ENCODE assay signal across 1 cellular context in genomic region chr6:26216886-26217713, GRCh38.
TF ChIP-seq lines count a peak whose summit lies in the region.

No MANE protein-coding gene starts in this region.

TF ChIP-seq in HepG2, 621 proteins besides CTCF, POLR2A, EP300 and RAD21 (continued from another document and continues in another):
- TF ChIP-seq, protein P1, sequence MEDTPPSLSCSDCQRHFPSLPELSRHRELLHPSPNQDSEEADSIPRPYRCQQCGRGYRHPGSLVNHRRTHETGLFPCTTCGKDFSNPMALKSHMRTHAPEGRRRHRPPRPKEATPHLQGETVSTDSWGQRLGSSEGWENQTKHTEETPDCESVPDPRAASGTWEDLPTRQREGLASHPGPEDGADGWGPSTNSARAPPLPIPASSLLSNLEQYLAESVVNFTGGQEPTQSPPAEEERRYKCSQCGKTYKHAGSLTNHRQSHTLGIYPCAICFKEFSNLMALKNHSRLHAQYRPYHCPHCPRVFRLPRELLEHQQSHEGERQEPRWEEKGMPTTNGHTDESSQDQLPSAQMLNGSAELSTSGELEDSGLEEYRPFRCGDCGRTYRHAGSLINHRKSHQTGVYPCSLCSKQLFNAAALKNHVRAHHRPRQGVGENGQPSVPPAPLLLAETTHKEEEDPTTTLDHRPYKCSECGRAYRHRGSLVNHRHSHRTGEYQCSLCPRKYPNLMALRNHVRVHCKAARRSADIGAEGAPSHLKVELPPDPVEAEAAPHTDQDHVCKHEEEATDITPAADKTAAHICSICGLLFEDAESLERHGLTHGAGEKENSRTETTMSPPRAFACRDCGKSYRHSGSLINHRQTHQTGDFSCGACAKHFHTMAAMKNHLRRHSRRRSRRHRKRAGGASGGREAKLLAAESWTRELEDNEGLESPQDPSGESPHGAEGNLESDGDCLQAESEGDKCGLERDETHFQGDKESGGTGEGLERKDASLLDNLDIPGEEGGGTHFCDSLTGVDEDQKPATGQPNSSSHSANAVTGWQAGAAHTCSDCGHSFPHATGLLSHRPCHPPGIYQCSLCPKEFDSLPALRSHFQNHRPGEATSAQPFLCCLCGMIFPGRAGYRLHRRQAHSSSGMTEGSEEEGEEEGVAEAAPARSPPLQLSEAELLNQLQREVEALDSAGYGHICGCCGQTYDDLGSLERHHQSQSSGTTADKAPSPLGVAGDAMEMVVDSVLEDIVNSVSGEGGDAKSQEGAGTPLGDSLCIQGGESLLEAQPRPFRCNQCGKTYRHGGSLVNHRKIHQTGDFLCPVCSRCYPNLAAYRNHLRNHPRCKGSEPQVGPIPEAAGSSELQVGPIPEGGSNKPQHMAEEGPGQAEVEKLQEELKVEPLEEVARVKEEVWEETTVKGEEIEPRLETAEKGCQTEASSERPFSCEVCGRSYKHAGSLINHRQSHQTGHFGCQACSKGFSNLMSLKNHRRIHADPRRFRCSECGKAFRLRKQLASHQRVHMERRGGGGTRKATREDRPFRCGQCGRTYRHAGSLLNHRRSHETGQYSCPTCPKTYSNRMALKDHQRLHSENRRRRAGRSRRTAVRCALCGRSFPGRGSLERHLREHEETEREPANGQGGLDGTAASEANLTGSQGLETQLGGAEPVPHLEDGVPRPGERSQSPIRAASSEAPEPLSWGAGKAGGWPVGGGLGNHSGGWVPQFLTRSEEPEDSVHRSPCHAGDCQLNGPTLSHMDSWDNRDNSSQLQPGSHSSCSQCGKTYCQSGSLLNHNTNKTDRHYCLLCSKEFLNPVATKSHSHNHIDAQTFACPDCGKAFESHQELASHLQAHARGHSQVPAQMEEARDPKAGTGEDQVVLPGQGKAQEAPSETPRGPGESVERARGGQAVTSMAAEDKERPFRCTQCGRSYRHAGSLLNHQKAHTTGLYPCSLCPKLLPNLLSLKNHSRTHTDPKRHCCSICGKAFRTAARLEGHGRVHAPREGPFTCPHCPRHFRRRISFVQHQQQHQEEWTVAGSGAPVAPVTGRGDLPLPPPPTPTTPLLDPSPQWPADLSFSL (CRISPR knock-in tag; IDR thresholded peaks at IDR 0.05) = no peak
- TF ChIP-seq MTA1 (CRISPR knock-in tag; IDR thresholded peaks at IDR 0.05; ENCODE audit: borderline replicate concordance) = no peak
- no peak; the same call in 1 of the 2 replicates for TF ChIP-seq NAIF1 (CRISPR knock-in tag; IDR thresholded peaks at IDR 0.05; ENCODE audit: borderline replicate concordance)
- peak; percentile 81; the same call in 1 of the 2 replicates for TF ChIP-seq KDM5B (CRISPR knock-in tag; IDR thresholded peaks at IDR 0.05; ENCODE audit: borderline replicate concordance)
- TF ChIP-seq NFRKB (IDR thresholded peaks at IDR 0.05) = no peak
- TF ChIP-seq, protein P2, sequence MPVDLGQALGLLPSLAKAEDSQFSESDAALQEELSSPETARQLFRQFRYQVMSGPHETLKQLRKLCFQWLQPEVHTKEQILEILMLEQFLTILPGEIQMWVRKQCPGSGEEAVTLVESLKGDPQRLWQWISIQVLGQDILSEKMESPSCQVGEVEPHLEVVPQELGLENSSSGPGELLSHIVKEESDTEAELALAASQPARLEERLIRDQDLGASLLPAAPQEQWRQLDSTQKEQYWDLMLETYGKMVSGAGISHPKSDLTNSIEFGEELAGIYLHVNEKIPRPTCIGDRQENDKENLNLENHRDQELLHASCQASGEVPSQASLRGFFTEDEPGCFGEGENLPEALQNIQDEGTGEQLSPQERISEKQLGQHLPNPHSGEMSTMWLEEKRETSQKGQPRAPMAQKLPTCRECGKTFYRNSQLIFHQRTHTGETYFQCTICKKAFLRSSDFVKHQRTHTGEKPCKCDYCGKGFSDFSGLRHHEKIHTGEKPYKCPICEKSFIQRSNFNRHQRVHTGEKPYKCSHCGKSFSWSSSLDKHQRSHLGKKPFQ (CRISPR knock-in tag; IDR thresholded peaks at IDR 0.05; ENCODE audit: insufficient replicate concordance) = peak; percentile 93
- no peak for TF ChIP-seq RBAK (CRISPR knock-in tag; IDR thresholded peaks at IDR 0.05)
- TF ChIP-seq XRCC5 (optimal IDR thresholded peaks at IDR 0.05; ENCODE audit: low read length) = no peak
- TF ChIP-seq NFATC3 (CRISPR knock-in tag; IDR thresholded peaks at IDR 0.05) = peak; percentile 34; the same call in 1 of the 2 replicates
- TF ChIP-seq MTERF4 (CRISPR knock-in tag; IDR thresholded peaks at IDR 0.05) = no peak
- TF ChIP-seq ARNT2 (CRISPR knock-in tag; IDR thresholded peaks at IDR 0.05; ENCODE audit: low read depth) = peak; percentile 73
- 0 out of 2 replicates have a peak, but pooled peaks have one; percentile 4 for TF ChIP-seq GFI1 (CRISPR knock-in tag; IDR thresholded peaks at IDR 0.05; ENCODE audit: borderline replicate concordance)
- TF ChIP-seq ZBTB10 (CRISPR knock-in tag; IDR thresholded peaks at IDR 0.05; ENCODE audit: borderline replicate concordance) = no peak; the same call in 1 of the 2 replicates
- TF ChIP-seq ZNF142 (CRISPR knock-in tag; IDR thresholded peaks at IDR 0.05) = peak; percentile 62; the same call in 1 of the 2 replicates
- TF ChIP-seq ZNF3 (CRISPR knock-in tag; IDR thresholded peaks at IDR 0.05) = no peak
- TF ChIP-seq CREM (IDR thresholded peaks at IDR 0.05) = peak; percentile 18; the same call in 1 of the 2 replicates
- no peak for TF ChIP-seq CREM (CRISPR knock-in tag; IDR thresholded peaks at IDR 0.05)
- TF ChIP-seq PAXIP1 (CRISPR knock-in tag; conservative IDR thresholded peaks at IDR 0.05) = peak; percentile 33
- peak; percentile 21; the same call in 1 of the 2 replicates for TF ChIP-seq ZNF644 (CRISPR knock-in tag; IDR thresholded peaks at IDR 0.05; ENCODE audit: low read depth)
- TF ChIP-seq, protein P3, sequence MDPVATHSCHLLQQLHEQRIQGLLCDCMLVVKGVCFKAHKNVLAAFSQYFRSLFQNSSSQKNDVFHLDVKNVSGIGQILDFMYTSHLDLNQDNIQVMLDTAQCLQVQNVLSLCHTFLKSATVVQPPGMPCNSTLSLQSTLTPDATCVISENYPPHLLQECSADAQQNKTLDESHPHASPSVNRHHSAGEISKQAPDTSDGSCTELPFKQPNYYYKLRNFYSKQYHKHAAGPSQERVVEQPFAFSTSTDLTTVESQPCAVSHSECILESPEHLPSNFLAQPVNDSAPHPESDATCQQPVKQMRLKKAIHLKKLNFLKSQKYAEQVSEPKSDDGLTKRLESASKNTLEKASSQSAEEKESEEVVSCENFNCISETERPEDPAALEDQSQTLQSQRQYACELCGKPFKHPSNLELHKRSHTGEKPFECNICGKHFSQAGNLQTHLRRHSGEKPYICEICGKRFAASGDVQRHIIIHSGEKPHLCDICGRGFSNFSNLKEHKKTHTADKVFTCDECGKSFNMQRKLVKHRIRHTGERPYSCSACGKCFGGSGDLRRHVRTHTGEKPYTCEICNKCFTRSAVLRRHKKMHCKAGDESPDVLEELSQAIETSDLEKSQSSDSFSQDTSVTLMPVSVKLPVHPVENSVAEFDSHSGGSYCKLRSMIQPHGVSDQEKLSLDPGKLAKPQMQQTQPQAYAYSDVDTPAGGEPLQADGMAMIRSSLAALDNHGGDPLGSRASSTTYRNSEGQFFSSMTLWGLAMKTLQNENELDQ (CRISPR knock-in tag; IDR thresholded peaks at IDR 0.05; ENCODE audit: borderline replicate concordance) = peak; percentile 59; the same call in 1 of the 2 replicates
- peak; percentile 67 for TF ChIP-seq ERF (CRISPR knock-in tag; IDR thresholded peaks at IDR 0.05)
- peak; percentile 48 for TF ChIP-seq ZNF746 (CRISPR knock-in tag; IDR thresholded peaks at IDR 0.05)
- no peak for TF ChIP-seq LBX2 (CRISPR knock-in tag; IDR thresholded peaks at IDR 0.05; ENCODE audit: borderline replicate concordance)
- peak; percentile 36; the same call in 1 of the 2 replicates for TF ChIP-seq MEIS1 (CRISPR knock-in tag; IDR thresholded peaks at IDR 0.05; ENCODE audit: borderline replicate concordance)
- 0 out of 2 replicates have a peak, but pooled peaks have one; percentile 52 for TF ChIP-seq ZNF558 (CRISPR knock-in tag; IDR thresholded peaks at IDR 0.05; ENCODE audit: borderline replicate concordance)
- no peak; the same call in 1 of the 2 replicates for TF ChIP-seq SOX13 (IDR thresholded peaks at IDR 0.05)
- TF ChIP-seq SOX13 (CRISPR knock-in tag; conservative IDR thresholded peaks at IDR 0.05 in 1 of 2, IDR thresholded peaks at IDR 0.05 in 1 of 2) = peak in 1 of 2 experiments; percentile 35; a peak in 1 of 4 replicates
- TF ChIP-seq HIVEP1 (CRISPR knock-in tag; IDR thresholded peaks at IDR 0.05) = peak; percentile 66; the same call in 1 of the 2 replicates
